Comparison of ENCODE assay signal across 24 cellular contexts in the genomic region with DNA sequence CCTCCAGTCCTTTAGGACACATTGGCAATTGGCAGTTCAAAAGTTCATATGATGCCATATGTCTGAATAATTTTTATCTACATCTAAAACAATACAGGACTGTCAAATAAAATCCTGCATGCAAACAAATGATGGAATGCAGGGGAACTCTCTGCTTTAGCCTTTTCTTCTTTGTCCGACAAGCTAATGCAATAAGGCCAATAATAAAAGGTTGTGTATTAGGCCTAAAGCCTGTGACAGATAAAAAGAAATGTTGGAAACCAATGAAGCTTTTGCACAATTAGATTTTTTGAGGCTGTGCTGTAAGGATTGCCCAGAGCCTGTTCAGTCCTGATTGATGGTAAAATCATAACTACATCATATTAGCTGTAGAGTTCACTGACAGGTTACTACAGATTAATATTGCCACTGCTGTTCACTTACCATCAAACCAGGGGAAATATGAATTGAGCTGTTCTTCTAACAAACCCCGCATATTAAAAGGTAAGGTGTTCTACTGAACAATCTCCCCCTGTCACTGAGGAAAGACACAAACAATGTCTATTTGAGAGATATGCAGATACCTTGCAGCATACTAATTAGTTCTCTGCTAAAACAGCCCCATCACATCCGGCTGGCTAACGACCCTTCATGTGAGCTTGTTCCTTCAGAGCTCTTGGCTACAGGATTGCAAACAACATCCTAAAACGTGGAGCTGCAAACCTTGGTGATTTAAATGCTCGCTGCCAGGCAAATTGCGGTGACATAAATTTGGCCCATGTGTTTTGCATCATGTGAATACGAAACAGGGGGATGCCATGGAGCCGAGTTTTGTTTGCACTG.
"Had no signal": no experiment of that assay in that cellular context is flagged by ENCODE, and none has a peak within 500 bp of the region (broad histone marks: within the 10 kb centered on the region; RNA-seq: fewer than 3 reads in every experiment).

No MANE protein-coding gene starts in this region.

- H3K79me2 ChIP-seq: parathyroid adenoma had no signal

- H3K27ac ChIP-seq: colonic mucosa, epithelial cell of prostate, gastrocnemius medialis, lower lobe of right lung, neural progenitor cell, parathyroid adenoma, right lobe of liver, suprapubic skin, transverse colon had no signal

- H3K27me3 Mint-ChIP-seq: progenitor cell of endocrine pancreas had no signal

- H3K27ac Mint-ChIP-seq: dendritic cell treated with granulocyte-macrophage colony-stimulating factor and Interleukin-4, amounts not matched to agents 40 ng/mL and 50 ng/mL, for 4 days; endodermal cell; natural killer cell; neural progenitor cell; progenitor cell of endocrine pancreas; stimulated activated naive B cell treated with anti-CD40 and anti-IgM and Interleukin-4, amounts not matched to agents 10 μg/mL and 1 μg/mL and 100 μg/mL, for 72 hours; stimulated activated naive CD8-positive, alpha-beta T cell treated with anti-CD3 and anti-CD28 coated beads, Interleukin-15, Interleukin-2, amounts not matched to agents 100 ng/mL and 50 ng/mL, for 24 hours had no signal

- H3K4me3 ChIP-seq: colonic mucosa, gastrocnemius medialis, lower lobe of right lung, neural progenitor cell, right lobe of liver, suprapubic skin, transverse colon had no signal

- H2AFZ ChIP-seq: neural progenitor cell, parathyroid adenoma had no signal

- H3K27me3 ChIP-seq: colonic mucosa, right lobe of liver, suprapubic skin, transverse colon had no signal

- H3K36me3 Mint-ChIP-seq: natural killer cell; neural progenitor cell; stimulated activated naive B cell treated with anti-CD40 and anti-IgM and Interleukin-4, amounts not matched to agents 10 μg/mL and 1 μg/mL and 100 μg/mL, for 72 hours had no signal

- H3K9me3 Mint-ChIP-seq: dendritic cell treated with granulocyte-macrophage colony-stimulating factor and Interleukin-4, amounts not matched to agents 40 ng/mL and 50 ng/mL, for 4 days; endodermal cell; natural killer cell; neural progenitor cell had no signal

- ATAC-seq: esophagus mucosa; gastrocnemius medialis; left ventricle myocardium superior; lower lobe of right lung; natural killer cell; right lobe of liver; stimulated activated naive B cell treated with anti-CD40 and anti-IgM and Interleukin-4, amounts not matched to agents 10 μg/mL and 1 μg/mL and 100 μg/mL, for 72 hours had no signal

- H3K4me3 Mint-ChIP-seq: dendritic cell treated with granulocyte-macrophage colony-stimulating factor and Interleukin-4, amounts not matched to agents 40 ng/mL and 50 ng/mL, for 4 days; endodermal cell; natural killer cell; neural progenitor cell; stimulated activated naive B cell treated with anti-CD40 and anti-IgM and Interleukin-4, amounts not matched to agents 10 μg/mL and 1 μg/mL and 100 μg/mL, for 72 hours; stimulated activated naive CD8-positive, alpha-beta T cell treated with anti-CD3 and anti-CD28 coated beads, Interleukin-15, Interleukin-2, amounts not matched to agents 100 ng/mL and 50 ng/mL, for 24 hours had no signal

- DNase-seq: colonic mucosa; effector CD8-positive, alpha-beta T cell; endodermal cell; foreskin fibroblast; gastrocnemius medialis; head of caudate nucleus; left ventricle myocardium superior; lower lobe of right lung; natural killer cell; right lobe of liver; small intestine; stimulated activated CD4-positive, alpha-beta T cell treated with anti-CD3 and anti-CD28 coated beads, Interleukin-15, amount 100 ng/mL, for 24 hours; stimulated activated CD4-positive, alpha-beta T cell treated with anti-CD3 and anti-CD28 coated beads, Interleukin-2, amount 100 ng/mL, for 48 hours; stimulated activated naive B cell treated with anti-CD40 and anti-IgM and Interleukin-4, amounts not matched to agents 10 μg/mL and 1 μg/mL and 100 μg/mL, for 72 hours; transverse colon had no signal

- H3K4me1 ChIP-seq: gastrocnemius medialis, lower lobe of right lung, neural progenitor cell, parathyroid adenoma, right lobe of liver, suprapubic skin had no signal

- H3K4me2 ChIP-seq: neural progenitor cell had no signal

- H3K36me3 ChIP-seq: colonic mucosa, gastrocnemius medialis, lower lobe of right lung, neural progenitor cell, right lobe of liver, suprapubic skin, transverse colon had no signal

- FAIRE-seq: keratinocyte, small intestine had no signal

- H3K9ac ChIP-seq: neural progenitor cell, parathyroid adenoma had no signal

- H3K9me3 ChIP-seq: colonic mucosa, gastrocnemius medialis, lower lobe of right lung, right lobe of liver, suprapubic skin, transverse colon had no signal

- H3K4me1 Mint-ChIP-seq: endodermal cell; natural killer cell; neural progenitor cell; stimulated activated naive B cell treated with anti-CD40 and anti-IgM and Interleukin-4, amounts not matched to agents 10 μg/mL and 1 μg/mL and 100 μg/mL, for 72 hours had no signal
